ENCODE assay signal across 8 cellular contexts in genomic region chr12:98440165-98440581, GRCh38.
DNase-seq lines count a peak whose midpoint lies in the region; ATAC-seq and TF ChIP-seq lines count a peak whose summit lies in the region.

No MANE protein-coding gene starts in this region.

- no peak overlapping the region for H3K4me3 Mint-ChIP-seq in Calu3 (ENCODE audit: low read depth, unreplicated experiment)

- peaks cover 17% of the 10 kb centered on the region for H3K4me1 ChIP-seq in osteoblast (ENCODE audit: insufficient read depth, low read length)
- no peaks in the 10 kb centered on the region for H3K4me1 ChIP-seq in Karpas-422 (ENCODE audit: low read length)

- peaks cover 11% of the 10 kb centered on the region for H3K4me1 Mint-ChIP-seq in Calu3 (ENCODE audit: low read depth, unreplicated experiment)

- no peaks in the 10 kb centered on the region for H3K9me2 ChIP-seq in Karpas-422 (replicated peaks; ENCODE audit: insufficient read depth, low read length)

- H3K9me3 ChIP-seq in osteoblast (ENCODE audit: low read depth, low read length) (no peaks in the 10 kb centered on the region), Karpas-422 (ENCODE audit: low read length) (no peaks in the 10 kb centered on the region)

- H3K27me3 ChIP-seq in osteoblast (ENCODE audit: insufficient read depth, low read length) (peaks cover 10% of the 10 kb centered on the region), Karpas-422 (ENCODE audit: low read length) (0 out of 2 replicates have a peak, but pooled peaks cover 3% of the 10 kb centered on the region)

- no TSS peak for BruUV-seq in Calu3 (replicated peaks; lab: Mats Ljungman, UMichigan)

- H4K20me1 ChIP-seq in osteoblast (ENCODE audit: insufficient read depth, low read length) (no peaks in the 10 kb centered on the region), Karpas-422 (ENCODE audit: insufficient read depth, low read depth, low read length) (no peaks in the 10 kb centered on the region)

- H3K27me3 Mint-ChIP-seq in Calu3 (ENCODE audit: unreplicated experiment): peaks cover 10% of the 10 kb centered on the region

- H3K36me3 Mint-ChIP-seq in Calu3 (ENCODE audit: insufficient read depth, unreplicated experiment): no peaks in the 10 kb centered on the region

- no peak for ATAC-seq in GM18873 (IDR thresholded peaks at IDR 0.05; ENCODE audit: low FRiP score, unreplicated experiment)
- ATAC-seq in GM21367 (IDR thresholded peaks at IDR 0.05; ENCODE audit: unreplicated experiment): no peak

- peak overlapping the region; percentile 89 for H3K27ac ChIP-seq in osteoblast (ENCODE audit: low read depth, low read length)
- no peak overlapping the region for H3K27ac ChIP-seq in Karpas-422 (ENCODE audit: low read length)

- no peak overlapping the region for H3K4me3 ChIP-seq in osteoblast (ENCODE audit: insufficient read depth, low read length)
- no peak overlapping the region for H3K4me3 ChIP-seq in Karpas-422 (ENCODE audit: low read length)

- no peak overlapping the region for H3K9ac ChIP-seq in Karpas-422 (ENCODE audit: low read length)

- H3K79me2 ChIP-seq in osteoblast (ENCODE audit: insufficient read depth, low read length) (no peaks in the 10 kb centered on the region), Karpas-422 (ENCODE audit: low read length) (no peaks in the 10 kb centered on the region)

- H3K36me3 ChIP-seq in osteoblast (ENCODE audit: insufficient read depth, low read length) (no peaks in the 10 kb centered on the region), Karpas-422 (ENCODE audit: insufficient read depth, low read length) (no peaks in the 10 kb centered on the region)

- peaks cover 4% of the 10 kb centered on the region for H3K9me3 Mint-ChIP-seq in Calu3 (ENCODE audit: low read depth, unreplicated experiment)

- CTCF ChIA-PET in Calu3 (lab: Charles Lee): interaction anchor here (1.1 kb wide), 1 partner anchor 35 kb away, joined by 3 read pairs; no protein-coding TSS in a partner anchor

- TF ChIP-seq CTCF in Calu3 (IDR thresholded peaks at IDR 0.05; ENCODE audit: unreplicated experiment) (no peak), osteoblast (IDR thresholded peaks at IDR 0.05; ENCODE audit: extremely low read depth, low read depth, low read length) (no peak)

- peak overlapping the region; percentile 59 for H3K27ac Mint-ChIP-seq in Calu3 (ENCODE audit: unreplicated experiment)

- H3K4me2 ChIP-seq in osteoblast (ENCODE audit: insufficient read depth, low read length): peak overlapping the region; percentile 83
- no peak overlapping the region for H3K4me2 ChIP-seq in Karpas-422 (ENCODE audit: low read depth, low read length, poor library complexity, severe bottlenecking)

- H2AFZ ChIP-seq in osteoblast (ENCODE audit: low read length) (no peak overlapping the region), Karpas-422 (ENCODE audit: low read length) (no peak overlapping the region)

- intact Hi-C loops in Calu3 (cut with micrococcal nuclease; ENCODE audit: unreplicated experiment): no loop called here

- peak; percentile 41 for DNase-seq in Calu3
- peak; percentile 20 for DNase-seq in RPMI8226
- DNase-seq in fibroblast of gingiva (ENCODE audit: low read depth): peak; percentile 45
- peak; percentile 79 for DNase-seq in osteoblast (ENCODE audit: insufficient read length, low spot score, missing footprints)
- DNase-seq in foreskin melanocyte: no peak
- no peak for DNase-seq in Karpas-422

Comparison
In these comparisons a context has a peak if more than half of its experiments do, and no peak if none do; other contexts are left out.
1. DNase-seq: peak in Calu3 (single experiment), RPMI8226 (single experiment), fibroblast of gingiva (single experiment) and osteoblast (single experiment); none in foreskin melanocyte (single experiment) and Karpas-422 (single experiment).